ENCODE assay signal across 7 cellular contexts in the genomic region with DNA sequence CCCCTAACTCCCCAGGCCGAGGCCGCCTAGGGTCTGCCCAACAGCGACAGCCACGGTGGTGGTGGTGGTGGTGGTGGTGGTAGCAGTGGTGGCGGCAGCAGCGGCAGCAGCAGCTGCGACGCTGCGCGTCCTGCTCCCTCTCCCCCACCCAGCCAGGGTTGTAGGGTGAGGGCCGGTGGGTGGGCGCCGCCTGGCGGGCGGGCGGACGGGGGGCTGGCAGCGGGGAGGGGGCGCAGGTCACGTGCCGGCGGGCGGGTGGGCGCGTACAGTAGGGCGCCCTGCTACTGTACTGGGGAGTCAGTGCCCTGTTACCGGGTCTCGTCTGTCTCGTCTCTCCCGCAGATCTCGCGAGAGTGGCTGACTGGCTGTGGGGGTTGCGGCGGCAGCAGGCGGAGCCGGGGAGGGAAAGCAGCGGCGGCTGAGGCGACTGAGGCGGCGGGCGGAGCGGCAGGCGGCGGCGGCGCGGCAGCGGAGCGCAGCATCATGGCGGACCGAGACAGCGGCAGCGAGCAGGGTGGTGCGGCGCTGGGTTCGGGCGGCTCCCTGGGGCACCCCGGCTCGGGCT. TPM values are rescaled to one million over a fixed set of nuclear protein-coding genes. Genes with fewer than 3 reads are reported as not detected.
A peak's percentile ranks its signal among the peaks of the same experiment; 100 is the strongest.
DNase-seq lines count a peak whose midpoint lies in the region; ATAC-seq lines count a peak whose summit lies in the region.

A gene (plus strand): TSS at position 411 of the 565 bp plus-strand sequence. CDS start 73 bp downstream, at position 484.

- intact Hi-C loops in sciatic nerve (cut with DNase I): loop anchor here (1.0 kb wide), 1 partner anchor 9 kb away; no protein-coding TSS in a partner anchor

- peak; percentile 81 for DNase-seq in NCI-H2029 (lab: John Stamatoyannopoulos, UW)
- peak; percentile 99 for DNase-seq in T-helper 9 cell
- peak; percentile 97 for DNase-seq in astrocyte of the hippocampus (ENCODE audit: low read depth, low spot score)
- peak; percentile 33 to 89 (median 79) for DNase-seq in hypothalamus (lab: John Stamatoyannopoulos, UW)
- DNase-seq in sciatic nerve (ENCODE audit: low spot score): peak; percentile 98

- ATAC-seq in GM18517 (IDR thresholded peaks at IDR 0.05; ENCODE audit: unreplicated experiment): peak; percentile 83
- ATAC-seq in HG03025 (IDR thresholded peaks at IDR 0.05; ENCODE audit: low FRiP score, unreplicated experiment): peak; percentile 83
- peak; percentile 95 for ATAC-seq in sciatic nerve

RNA-seq across cellular contexts. Expression of the gene that starts here (rescaled TPM):
- total RNA-seq in sciatic nerve: 61.0 TPM

Comparison
In these comparisons a context has a peak if more than half of its experiments do, and no peak if none do; other contexts are left out.
1. Peak in every context shown above with its lines: DNase-seq and ATAC-seq.